In the genomic region with DNA sequence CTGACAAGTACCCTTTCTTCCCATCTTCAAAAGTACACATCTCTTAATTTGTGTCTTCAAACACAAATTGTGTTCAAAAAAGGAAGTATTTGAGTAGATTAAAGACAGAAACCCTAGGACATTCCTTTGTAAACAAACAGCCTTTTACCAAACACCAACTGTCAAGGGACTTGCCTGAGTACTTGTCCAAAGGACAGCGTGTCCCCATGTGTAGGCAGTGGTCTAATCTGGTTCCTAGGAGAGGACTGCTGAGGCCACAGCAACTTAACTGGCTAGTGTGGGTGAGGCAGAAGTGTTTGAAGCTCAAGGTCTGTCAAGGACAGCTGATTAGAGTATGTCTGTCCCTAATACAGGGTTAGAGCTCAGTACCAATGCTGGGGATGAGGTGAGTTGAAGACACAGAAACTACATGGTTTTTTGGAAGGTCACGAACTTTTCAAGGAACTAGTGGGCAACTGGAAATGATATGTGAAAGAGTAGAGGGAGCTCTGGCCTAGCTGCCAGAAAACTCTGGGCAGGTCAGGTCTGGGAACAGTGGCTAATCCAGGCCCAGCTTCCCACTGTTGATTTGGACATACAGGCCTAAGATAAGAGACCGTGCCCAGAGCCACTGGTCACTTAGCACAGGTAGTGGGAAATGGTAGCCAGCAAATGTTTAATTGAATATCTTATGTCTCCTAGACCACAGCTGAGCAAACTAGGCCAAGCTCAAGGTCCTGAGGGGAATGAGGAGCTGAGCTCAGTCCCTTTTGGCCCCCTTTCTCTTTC, we compare ENCODE assay signal across 10 cellular contexts. TPM values are rescaled to one million over a fixed set of nuclear protein-coding genes. Genes with fewer than 3 reads are reported as not detected.
A peak's percentile ranks its signal among the peaks of the same experiment; 100 is the strongest.
DNase-seq lines count a peak whose midpoint lies in the region; ATAC-seq and TF ChIP-seq lines count a peak whose summit lies in the region.
"Had no signal": no experiment of that assay in that cellular context is flagged by ENCODE, and none has a peak within 500 bp of the region (broad histone marks: within the 10 kb centered on the region; RNA-seq: fewer than 3 reads in every experiment).

No MANE protein-coding gene starts in this region.

- peaks cover 0 to 4% of the 10 kb centered on the region in 2 donors for H3K36me3 ChIP-seq in vagina

- H3K4me1 Mint-ChIP-seq in natural killer cell treated with Interleukin-12 subunit alpha and Interleukin-12 subunit beta and Interleukin-15 and Interleukin-18, amount 100 ng/mL, for 72 hours (ENCODE audit: low read depth in 2 of 2), result peaks cover 52 to 59% of the 10 kb centered on the region in 2 donors
- peaks cover 4% of the 10 kb centered on the region for H3K4me1 Mint-ChIP-seq in type B pancreatic cell (ENCODE audit: unreplicated experiment)

- H3K27ac ChIP-seq in vagina, result peak overlapping the region; percentile 70

- H3K4me3 Mint-ChIP-seq in natural killer cell treated with Interleukin-12 subunit alpha and Interleukin-12 subunit beta and Interleukin-15 and Interleukin-18, amount 100 ng/mL, for 72 hours, result peak overlapping the region; percentile 67
- H3K4me3 Mint-ChIP-seq in type B pancreatic cell, result no peak overlapping the region

- TF ChIP-seq CTCF in vagina (IDR thresholded peaks at IDR 0.05) (no peak), type B pancreatic cell (conservative IDR thresholded peaks at IDR 0.05) (no peak)

- no peaks in the 10 kb centered on the region for H3K9me3 ChIP-seq in vagina

- no peak overlapping the region for H3K4me3 ChIP-seq in vagina

- H3K9me3 Mint-ChIP-seq in natural killer cell treated with Interleukin-12 subunit alpha and Interleukin-12 subunit beta and Interleukin-15 and Interleukin-18, amount 100 ng/mL, for 72 hours, result no peaks in the 10 kb centered on the region
- no peaks in the 10 kb centered on the region for H3K9me3 Mint-ChIP-seq in type B pancreatic cell

- no peaks in the 10 kb centered on the region for H3K27me3 ChIP-seq in vagina

- H3K36me3 Mint-ChIP-seq in natural killer cell treated with Interleukin-12 subunit alpha and Interleukin-12 subunit beta and Interleukin-15 and Interleukin-18, amount 100 ng/mL, for 72 hours, result peaks cover 16% of the 10 kb centered on the region
- H3K36me3 Mint-ChIP-seq in type B pancreatic cell, result peaks cover 6% of the 10 kb centered on the region

- no peak for DNase-seq in Right ventricle myocardium inferior (ENCODE audit: missing footprints)
- no peak for DNase-seq in cardiac septum (ENCODE audit: low spot score)
- no peak for DNase-seq in natural killer cell treated with Interleukin-12 subunit alpha and Interleukin-12 subunit beta and Interleukin-15 and Interleukin-18, amount 100 ng/mL, for 72 hours (ENCODE audit: low spot score)
- no peak for DNase-seq in vagina (ENCODE audit: extremely low spot score in 2 of 2)
- no peak for DNase-seq in type B pancreatic cell (ENCODE audit: extremely low spot score, unreplicated experiment)
- no peak for DNase-seq in NCI-H187 treated with DMSO at 0.1 percent for 48 hours (lab: John Stamatoyannopoulos, UW)
- DNase-seq: islet precursor cell, NCI-H2081 had no signal

- intact Hi-C loops in Right ventricle myocardium inferior (cut with DNase I) (no loop called here), cardiac septum (cut with DNase I) (no loop called here), vagina (cut with DNase I) (no loop called here)

- peak overlapping the region; percentile 85 to 94 for H3K27ac Mint-ChIP-seq in natural killer cell treated with Interleukin-12 subunit alpha and Interleukin-12 subunit beta and Interleukin-15 and Interleukin-18, amount 100 ng/mL, for 72 hours
- no peak overlapping the region for H3K27ac Mint-ChIP-seq in type B pancreatic cell

- ATAC-seq in Right ventricle myocardium inferior, result peak; percentile 95
- ATAC-seq in esophagus mucosa, result peak; percentile 17
- no peak for ATAC-seq in natural killer cell treated with Interleukin-12 subunit alpha and Interleukin-12 subunit beta and Interleukin-15 and Interleukin-18, amount 100 ng/mL, for 72 hours
- no peak for ATAC-seq in HG03342 (IDR thresholded peaks at IDR 0.05; ENCODE audit: unreplicated experiment)

- TF ChIP-seq POLR2A in vagina (IDR thresholded peaks at IDR 0.05), result no peak

- H3K4me1 ChIP-seq in vagina, result peaks cover 8% of the 10 kb centered on the region

- no peaks in the 10 kb centered on the region for H3K27me3 Mint-ChIP-seq in natural killer cell treated with Interleukin-12 subunit alpha and Interleukin-12 subunit beta and Interleukin-15 and Interleukin-18, amount 100 ng/mL, for 72 hours
- no peaks in the 10 kb centered on the region for H3K27me3 Mint-ChIP-seq in type B pancreatic cell

RNA-seq across cellular contexts. Expression of a gene that starts 10.1 kb away (rescaled TPM):
- 126 TPM for total RNA-seq in Right ventricle myocardium inferior
- total RNA-seq in cardiac septum, result 69.1 TPM
- total RNA-seq in esophagus mucosa, result 46.6 TPM
- 100 to 1,000 TPM in 1 of 2 donors, 10 to 100 TPM in 1; 99.5 to 102 TPM for total RNA-seq in natural killer cell treated with Interleukin-12 subunit alpha and Interleukin-12 subunit beta and Interleukin-15 and Interleukin-18, amount 100 ng/mL, for 72 hours
- total RNA-seq in vagina, result 52.8 TPM
- total RNA-seq in type B pancreatic cell (ENCODE audit: low replicate concordance), result 37.8 and 46.2 TPM in 2 replicates

RNA-seq across cellular contexts. Expression of a gene that starts 11.9 kb away (rescaled TPM):
- total RNA-seq in Right ventricle myocardium inferior, result 26.0 TPM
- 7.3 TPM for total RNA-seq in cardiac septum
- total RNA-seq in esophagus mucosa, result 35.2 TPM
- 10 to 100 TPM; 40.7 to 80.9 TPM for total RNA-seq in natural killer cell treated with Interleukin-12 subunit alpha and Interleukin-12 subunit beta and Interleukin-15 and Interleukin-18, amount 100 ng/mL, for 72 hours
- total RNA-seq in vagina, result 35.6 TPM
- total RNA-seq in type B pancreatic cell (ENCODE audit: low replicate concordance), result 48.3 and 49.1 TPM in 2 replicates

RNA-seq across cellular contexts. Expression of a gene that starts 52.3 kb away (rescaled TPM):
- total RNA-seq in Right ventricle myocardium inferior (46.3 TPM), cardiac septum (42.1 TPM), esophagus mucosa (18.9 TPM), vagina (13.3 TPM), type B pancreatic cell (ENCODE audit: low replicate concordance) (19.2 and 41.3 TPM in 2 replicates)
- total RNA-seq in natural killer cell treated with Interleukin-12 subunit alpha and Interleukin-12 subunit beta and Interleukin-15 and Interleukin-18, amount 100 ng/mL, for 72 hours, result 10 to 100 TPM; 24.5 to 28.2 TPM

Comparison
In these comparisons a context has a peak if more than half of its experiments do, and no peak if none do; other contexts are left out.
1. ATAC-seq: peak in Right ventricle myocardium inferior (single experiment) and esophagus mucosa (single experiment); none in natural killer cell treated with Interleukin-12 subunit alpha and Interleukin-12 subunit beta and Interleukin-15 and Interleukin-18, amount 100 ng/mL, for 72 hours (0 of 2) and HG03342 (single experiment).